Comparison of ENCODE assay signal across 1 cellular context in the genomic region with DNA sequence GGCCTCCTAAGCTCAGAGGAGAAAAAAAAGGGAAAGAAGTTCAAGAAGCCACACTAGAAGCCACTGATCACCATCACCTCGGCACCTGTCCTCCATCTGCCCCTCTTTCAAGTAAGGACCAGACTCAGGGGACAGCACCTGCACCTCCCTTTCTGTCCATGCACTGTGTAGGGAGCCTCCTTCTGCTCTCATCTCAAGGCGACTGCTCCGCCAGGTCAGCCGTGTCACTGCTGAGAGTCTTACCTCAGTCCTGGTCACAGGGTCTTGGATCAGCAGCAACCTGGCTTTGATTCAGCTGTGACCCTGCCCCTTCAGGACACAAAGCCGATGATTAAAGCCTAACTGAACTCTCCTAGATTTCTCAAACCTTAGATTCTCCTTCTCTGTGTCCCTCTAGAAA.
TF ChIP-seq lines count a peak whose summit lies in the region.

No MANE protein-coding gene starts in this region.

TF ChIP-seq in K562, 482 proteins besides CTCF, POLR2A, EP300 and RAD21 (continues in another document):
- no peak for TF ChIP-seq THRB (CRISPR knock-in tag; conservative IDR thresholded peaks at IDR 0.05)
- TF ChIP-seq ZNF408 (CRISPR knock-in tag; IDR thresholded peaks at IDR 0.05; ENCODE audit: low read depth): no peak
- TF ChIP-seq ATF6 (CRISPR knock-in tag; IDR thresholded peaks at IDR 0.05): no peak
- no peak for TF ChIP-seq FOXA1 (IDR thresholded peaks at IDR 0.05; ENCODE audit: borderline replicate concordance)
- TF ChIP-seq, protein P1, sequence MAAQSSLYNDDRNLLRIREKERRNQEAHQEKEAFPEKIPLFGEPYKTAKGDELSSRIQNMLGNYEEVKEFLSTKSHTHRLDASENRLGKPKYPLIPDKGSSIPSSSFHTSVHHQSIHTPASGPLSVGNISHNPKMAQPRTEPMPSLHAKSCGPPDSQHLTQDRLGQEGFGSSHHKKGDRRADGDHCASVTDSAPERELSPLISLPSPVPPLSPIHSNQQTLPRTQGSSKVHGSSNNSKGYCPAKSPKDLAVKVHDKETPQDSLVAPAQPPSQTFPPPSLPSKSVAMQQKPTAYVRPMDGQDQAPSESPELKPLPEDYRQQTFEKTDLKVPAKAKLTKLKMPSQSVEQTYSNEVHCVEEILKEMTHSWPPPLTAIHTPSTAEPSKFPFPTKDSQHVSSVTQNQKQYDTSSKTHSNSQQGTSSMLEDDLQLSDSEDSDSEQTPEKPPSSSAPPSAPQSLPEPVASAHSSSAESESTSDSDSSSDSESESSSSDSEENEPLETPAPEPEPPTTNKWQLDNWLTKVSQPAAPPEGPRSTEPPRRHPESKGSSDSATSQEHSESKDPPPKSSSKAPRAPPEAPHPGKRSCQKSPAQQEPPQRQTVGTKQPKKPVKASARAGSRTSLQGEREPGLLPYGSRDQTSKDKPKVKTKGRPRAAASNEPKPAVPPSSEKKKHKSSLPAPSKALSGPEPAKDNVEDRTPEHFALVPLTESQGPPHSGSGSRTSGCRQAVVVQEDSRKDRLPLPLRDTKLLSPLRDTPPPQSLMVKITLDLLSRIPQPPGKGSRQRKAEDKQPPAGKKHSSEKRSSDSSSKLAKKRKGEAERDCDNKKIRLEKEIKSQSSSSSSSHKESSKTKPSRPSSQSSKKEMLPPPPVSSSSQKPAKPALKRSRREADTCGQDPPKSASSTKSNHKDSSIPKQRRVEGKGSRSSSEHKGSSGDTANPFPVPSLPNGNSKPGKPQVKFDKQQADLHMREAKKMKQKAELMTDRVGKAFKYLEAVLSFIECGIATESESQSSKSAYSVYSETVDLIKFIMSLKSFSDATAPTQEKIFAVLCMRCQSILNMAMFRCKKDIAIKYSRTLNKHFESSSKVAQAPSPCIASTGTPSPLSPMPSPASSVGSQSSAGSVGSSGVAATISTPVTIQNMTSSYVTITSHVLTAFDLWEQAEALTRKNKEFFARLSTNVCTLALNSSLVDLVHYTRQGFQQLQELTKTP (IDR thresholded peaks at IDR 0.05; ENCODE audit: low read depth in 1 of 2, partially characterized antibody in 2 of 2): no peak
- TF ChIP-seq ZNF3 (CRISPR knock-in tag; IDR thresholded peaks at IDR 0.05): no peak
- 0 out of 2 replicates have a peak, but pooled peaks have one; percentile 15 for TF ChIP-seq E2F3 (CRISPR knock-in tag; IDR thresholded peaks at IDR 0.05)
- TF ChIP-seq HMG20B (CRISPR knock-in tag; IDR thresholded peaks at IDR 0.05): no peak
- no peak for TF ChIP-seq ZNF347 (CRISPR knock-in tag; IDR thresholded peaks at IDR 0.05; ENCODE audit: low read depth)
- TF ChIP-seq ZNF518B (CRISPR knock-in tag; IDR thresholded peaks at IDR 0.05): no peak
- TF ChIP-seq CREB1 (IDR thresholded peaks at IDR 0.05): no peak
- no peak for TF ChIP-seq CREB1 (CRISPR knock-in tag; IDR thresholded peaks at IDR 0.05)
- no peak for TF ChIP-seq GATAD2B (IDR thresholded peaks at IDR 0.05; ENCODE audit: borderline replicate concordance)
- no peak for TF ChIP-seq SMARCB1 (IDR thresholded peaks at IDR 0.05; ENCODE audit: insufficient read length, low read depth)
- peak; percentile 56; the same call in 1 of the 2 replicates for TF ChIP-seq ARID3B (CRISPR knock-in tag; IDR thresholded peaks at IDR 0.05; ENCODE audit: borderline replicate concordance)
- no peak for TF ChIP-seq FOXJ3 (CRISPR knock-in tag; IDR thresholded peaks at IDR 0.05)
- no peak for TF ChIP-seq ARID3A (IDR thresholded peaks at IDR 0.05; ENCODE audit: borderline replicate concordance, low read depth, low read length)
- no peak for TF ChIP-seq PCBP2 (IDR thresholded peaks at IDR 0.05; ENCODE audit: low read depth, low read length, poor library complexity, severe bottlenecking)
- TF ChIP-seq NFATC3 (IDR thresholded peaks at IDR 0.05): no peak
- TF ChIP-seq ZNF395 (CRISPR knock-in tag; IDR thresholded peaks at IDR 0.05): 0 out of 2 replicates have a peak, but pooled peaks have one; percentile 23
- no peak for TF ChIP-seq ZNF586 (CRISPR knock-in tag; conservative IDR thresholded peaks at IDR 0.05)
- TF ChIP-seq UBTF (IDR thresholded peaks at IDR 0.05; ENCODE audit: borderline replicate concordance in 1 of 2, low read depth in 2 of 2, low read length in 2 of 2): no peak
- TF ChIP-seq ZNF184 (CRISPR knock-in tag; IDR thresholded peaks at IDR 0.05): no peak
- TF ChIP-seq IRF2 (CRISPR knock-in tag; IDR thresholded peaks at IDR 0.05): 0 out of 2 replicates have a peak, but pooled peaks have one; percentile 35
- TF ChIP-seq FOXJ2 (tag; IDR thresholded peaks at IDR 0.05): no peak
- TF ChIP-seq SP1 (CRISPR knock-in tag; IDR thresholded peaks at IDR 0.05): no peak
- no peak for TF ChIP-seq ZNF561 (CRISPR knock-in tag; conservative IDR thresholded peaks at IDR 0.05)
- TF ChIP-seq CREM (IDR thresholded peaks at IDR 0.05; ENCODE audit: low read depth): no peak
- TF ChIP-seq SAP30 (IDR thresholded peaks at IDR 0.05; ENCODE audit: borderline replicate concordance, insufficient read depth, low read depth, low read length, poor library complexity, severe bottlenecking): no peak
- peak in 1 of 2 experiments; percentile 77; a peak in 1 of 4 replicates for TF ChIP-seq MCM7 (IDR thresholded peaks at IDR 0.05)
- TF ChIP-seq ZBTB11 (CRISPR knock-in tag; IDR thresholded peaks at IDR 0.05): 0 out of 6 replicates have a peak, but pooled peaks of 1 of the 3 experiments have one; percentile 17
- no peak for TF ChIP-seq NR3C1 (CRISPR knock-in tag; IDR thresholded peaks at IDR 0.05)
- no peak for TF ChIP-seq SOX6 (IDR thresholded peaks at IDR 0.05)
